In genomic region chr7:104982773-104983619, GRCh38 we compare ENCODE assay signal across 8 cellular contexts. TPM values are rescaled to one million over a fixed set of nuclear protein-coding genes. Genes with fewer than 3 reads are reported as not detected.
A peak's percentile ranks its signal among the peaks of the same experiment; 100 is the strongest.
DNase-seq lines count a peak whose midpoint lies in the region; ATAC-seq and TF ChIP-seq lines count a peak whose summit lies in the region.

No MANE protein-coding gene starts in this region.

- CTCF ChIA-PET in AG04449 (lab: Yijun Ruan, JAX) = interaction anchor here (0.6 to 6.5 kb wide), 16 partner anchors 9 to 505 kb away, joined by 3 to 57 read pairs (median 4); partner anchors contain the start of gene KMT2E
- CTCF ChIA-PET in HCT116 (lab: Charles Lee) = interaction anchor here (1.3 kb wide), 1 partner anchor 30 kb away, joined by 6 read pairs; no protein-coding TSS in a partner anchor

- DNase-seq in AG04449 (ENCODE audit: low read depth, low spot score) (no peak), HCT116 (ENCODE audit: low read depth, low spot score) (no peak), fibroblast of villous mesenchyme (ENCODE audit: low read depth) (no peak), sigmoid colon (no peak), posterior cingulate gyrus (no peak)

- H3K9me2 ChIP-seq in HCT116 (ENCODE audit: insufficient read depth) = no peaks in the 10 kb centered on the region
- no peaks in the 10 kb centered on the region for H3K9me2 ChIP-seq in SU-DHL-6 (replicated peaks; ENCODE audit: insufficient read depth, low read length)

- TF ChIP-seq CTCF in AG04449 (IDR thresholded peaks at IDR 0.05; ENCODE audit: insufficient read depth, low read length, missing control alignments) = no peak
- no peak for TF ChIP-seq CTCF in HCT116 (IDR thresholded peaks at IDR 0.05 in 2 of 3, conservative IDR thresholded peaks at IDR 0.05 in 1 of 3; ENCODE audit: borderline replicate concordance in 1 of 3, insufficient read depth in 1 of 3, low read depth in 2 of 3, low read length in 2 of 3)
- TF ChIP-seq CTCF in SU-DHL-6 (IDR thresholded peaks at IDR 0.05; ENCODE audit: insufficient read depth, low read length, poor library complexity, severe bottlenecking) = no peak
- TF ChIP-seq CTCF in fibroblast of villous mesenchyme (IDR thresholded peaks at IDR 0.05; ENCODE audit: insufficient read depth, low read depth, low read length) = no peak
- no peak for TF ChIP-seq CTCF in sigmoid colon (IDR thresholded peaks at IDR 0.05)

- RAD21 ChIA-PET in HCT116 (lab: Charles Lee; ENCODE audit: low non-redundant PET in 1 of 2, low total read pairs in 2 of 2, uncharacterized antibody in 2 of 2, unreplicated experiment in 2 of 2) = no interaction called here

- TF ChIP-seq POLR2A in HCT116 (IDR thresholded peaks at IDR 0.05; ENCODE audit: borderline replicate concordance, extremely low read depth, insufficient read depth, insufficient read length) (no peak), sigmoid colon (IDR thresholded peaks at IDR 0.05) (no peak)

- no peaks in the 10 kb centered on the region for H3K36me3 ChIP-seq in HCT116 (ENCODE audit: control insufficient read depth in 1 of 2, insufficient read depth in 2 of 2, low read length in 2 of 2)
- no peaks in the 10 kb centered on the region for H3K36me3 ChIP-seq in SU-DHL-6 (ENCODE audit: low read length)
- H3K36me3 ChIP-seq in sigmoid colon = no peaks in the 10 kb centered on the region

- no peak for TF ChIP-seq RAD21 in HCT116 (IDR thresholded peaks at IDR 0.05; ENCODE audit: low read depth)

- POLR2A ChIA-PET in AG04449 (lab: Yijun Ruan, JAX) = interaction anchor here (1.0 to 4.9 kb wide), 5 partner anchors 9 to 31 kb away, joined by 3 to 56 read pairs (median 5); partner anchors contain the start of gene KMT2E
- POLR2A ChIA-PET in HCT116 (lab: Charles Lee) = interaction anchor here (2.5 kb wide), 1 partner anchor 31 kb away, joined by 18 read pairs; the partner anchor contains the start of gene KMT2E

- H3K4me2 ChIP-seq in HCT116 (ENCODE audit: low read length) = peak overlapping the region; percentile 88
- peak overlapping the region; percentile 89 for H3K4me2 ChIP-seq in SU-DHL-6 (ENCODE audit: low read depth, low read length, poor library complexity, severe bottlenecking)

- H4K20me1 ChIP-seq in HCT116 (ENCODE audit: insufficient read depth) (no peaks in the 10 kb centered on the region), SU-DHL-6 (ENCODE audit: low read depth, low read length) (peaks cover 2% of the 10 kb centered on the region; the same call in 1 of the 2 replicates)

- peaks cover 60% of the 10 kb centered on the region for H3F3A ChIP-seq in SU-DHL-6 (ENCODE audit: insufficient read depth)

- no peak for TF ChIP-seq EP300 in sigmoid colon (IDR thresholded peaks at IDR 0.05)

- H3K9ac ChIP-seq in HCT116 (ENCODE audit: low read length) = peak overlapping the region; percentile 94
- H3K9ac ChIP-seq in SU-DHL-6 (ENCODE audit: low read length) = peak overlapping the region; percentile 72

- H3K27me3 ChIP-seq in HCT116 (ENCODE audit: insufficient read depth, low read length) = no peaks in the 10 kb centered on the region
- H3K27me3 ChIP-seq in SU-DHL-6 (ENCODE audit: low read length) = no peaks in the 10 kb centered on the region
- no peaks in the 10 kb centered on the region for H3K27me3 ChIP-seq in sigmoid colon

- no peaks in the 10 kb centered on the region for H3K9me3 ChIP-seq in HCT116 (ENCODE audit: control insufficient read depth in 1 of 2, insufficient read depth in 1 of 2, low read depth in 1 of 2, low read length in 2 of 2)
- no peaks in the 10 kb centered on the region for H3K9me3 ChIP-seq in SU-DHL-6 (ENCODE audit: insufficient read depth, low read length)
- H3K9me3 ChIP-seq in sigmoid colon = no peaks in the 10 kb centered on the region

- no peak for ATAC-seq in HCT116
- no peak for ATAC-seq in HG03354 (IDR thresholded peaks at IDR 0.05; ENCODE audit: poor library complexity, severe bottlenecking, unreplicated experiment)
- ATAC-seq in GM21717 (IDR thresholded peaks at IDR 0.05; ENCODE audit: unreplicated experiment) = no peak

- H3K4me3 ChIP-seq in AG04449 (ENCODE audit: low read depth, low read length) = peak overlapping the region; percentile 67
- H3K4me3 ChIP-seq in HCT116 (replicated peaks in 1 of 2; ENCODE audit: low read depth in 1 of 2, low read length in 2 of 2) = peak overlapping the region; percentile 68 to 76
- peak overlapping the region; percentile 59 for H3K4me3 ChIP-seq in SU-DHL-6 (ENCODE audit: insufficient read depth, low read length, poor library complexity, severe bottlenecking)
- peak overlapping the region; percentile 67 for H3K4me3 ChIP-seq in fibroblast of villous mesenchyme (ENCODE audit: low read depth, low read length)
- peak overlapping the region; percentile 57 to 64 (median 62) for H3K4me3 ChIP-seq in sigmoid colon

- 10 to 37% methylated on average over 15 of the region's 15 CpGs for WGBS in sigmoid colon, 2 donors

- H2AFZ ChIP-seq in HCT116 (ENCODE audit: low read depth, low read length, poor library complexity, severe bottlenecking) (peak overlapping the region; percentile 6), SU-DHL-6 (ENCODE audit: low read depth, low read length, severe bottlenecking) (peak overlapping the region; percentile 70)

- H3K79me2 ChIP-seq in HCT116 (ENCODE audit: insufficient read depth, low read length) = peaks cover 48% of the 10 kb centered on the region
- H3K79me2 ChIP-seq in SU-DHL-6 (ENCODE audit: insufficient read depth, low read length) = peaks cover 36% of the 10 kb centered on the region

- intact Hi-C loops in HCT116 (cut with micrococcal nuclease) = loop anchor here (5.0 to 10.0 kb wide), 3 partner anchors 354 to 602 kb away; partner anchors contain the start of gene EFCAB10
- intact Hi-C loops in sigmoid colon (cut with DNase I) = loop anchor here (5.0 to 10.0 kb wide), 2 partner anchors 129 to 352 kb away; no protein-coding TSS in a partner anchor
- intact Hi-C loops in posterior cingulate gyrus (cut with DNase I) = loop anchor here (5.0 to 10.0 kb wide), 2 partner anchors 352 to 504 kb away; no protein-coding TSS in a partner anchor

- TSS peak; percentile 82 for BruUV-seq in HCT116 (replicated peaks; lab: Mats Ljungman, UMichigan)

- H3K27ac ChIP-seq in HCT116 (ENCODE audit: low read depth, low read length) = peak overlapping the region; percentile 91
- H3K27ac ChIP-seq in SU-DHL-6 (ENCODE audit: low read depth, low read length) = peak overlapping the region; percentile 79
- peak overlapping the region; percentile 93 to 97 (median 96) for H3K27ac ChIP-seq in sigmoid colon

- H3K4me1 ChIP-seq in HCT116 (ENCODE audit: control insufficient read depth in 1 of 2, insufficient read depth in 2 of 2, low read length in 2 of 2) (peaks cover 34 to 42% of the 10 kb centered on the region in 2 experiments), sigmoid colon (peaks cover 0 to 78% (median 65%) of the 10 kb centered on the region in 4 donors)

TF ChIP-seq in HCT116, 20 proteins besides CTCF, POLR2A, EP300 and RAD21:
- TF ChIP-seq TCF7L2 (IDR thresholded peaks at IDR 0.05; ENCODE audit: borderline replicate concordance, extremely low read depth, insufficient read depth, insufficient read length) = peak; percentile 15
- TF ChIP-seq SIN3A (IDR thresholded peaks at IDR 0.05; ENCODE audit: low read depth) = no peak
- no peak for TF ChIP-seq EGR1 (IDR thresholded peaks at IDR 0.05; ENCODE audit: low read depth)
- TF ChIP-seq JUND (IDR thresholded peaks at IDR 0.05) = no peak

RNA-seq across cellular contexts. Expression of gene KMT2E, which starts 31.0 kb away (rescaled TPM):
- 39.8 TPM for total RNA-seq in HCT116 (2021; ENCODE audit: unreplicated experiment)
- 26.8 and 32.2 TPM in 2 replicates for polyA plus RNA-seq in HCT116 (2012)
- total RNA-seq in fibroblast of villous mesenchyme = 110 and 112 TPM in 2 replicates
- total RNA-seq in sigmoid colon = 100 to 1,000 TPM in 3 of 4 donors, 10 to 100 TPM in 1; 84.7 to 109 (median 104) TPM
- polyA plus RNA-seq in sigmoid colon = 10 to 100 TPM; 20.6 to 38.7 (median 26.4) TPM
